ENCODE assay signal across 21 cellular contexts in the genomic region with DNA sequence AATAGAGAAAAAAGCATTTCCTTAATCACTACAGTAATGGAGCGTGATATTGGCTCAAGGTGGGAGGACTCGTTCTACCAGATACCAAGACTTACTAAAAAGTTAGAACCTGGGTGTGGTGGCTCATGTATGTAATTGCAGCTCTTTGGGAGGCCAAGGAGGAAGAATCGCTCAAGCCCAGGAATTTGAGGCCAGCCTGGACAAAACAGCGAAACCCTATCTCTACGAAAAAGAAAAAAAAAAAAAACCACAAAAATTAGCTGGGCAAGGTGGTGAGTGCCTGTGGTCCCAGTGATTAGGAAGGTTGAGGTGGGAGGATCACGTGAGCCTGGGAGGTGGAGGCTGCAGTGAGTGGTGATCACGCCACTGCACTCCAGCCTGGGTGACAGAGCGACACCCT. TPM values are rescaled to one million over a fixed set of nuclear protein-coding genes. Genes with fewer than 3 reads are reported as not detected.
A peak's percentile ranks its signal among the peaks of the same experiment; 100 is the strongest.
DNase-seq lines count a peak whose midpoint lies in the region; ATAC-seq, FAIRE-seq and TF ChIP-seq lines count a peak whose summit lies in the region.
"Had no signal": no experiment of that assay in that cellular context is flagged by ENCODE, and none has a peak within 500 bp of the region (broad histone marks: within the 10 kb centered on the region; RNA-seq: fewer than 3 reads in every experiment).

No MANE protein-coding gene starts in this region.

- H3K4me1 ChIP-seq in K562 (replicated peaks in 1 of 2; ENCODE audit: control insufficient read depth in 2 of 2, insufficient read depth in 2 of 2, low read length in 2 of 2), result peaks cover 3 to 15% of the 10 kb centered on the region in 2 experiments; a peak in 3 of 5 replicates
- H3K4me1 ChIP-seq: BE2C had no signal

- H3K27ac ChIP-seq in K562 (ENCODE audit: extremely low read depth, low read depth, low read length), result no peak overlapping the region; the same call in 1 of the 3 replicates
- H3K27ac ChIP-seq: KMS-11, SK-N-MC had no signal

- no peak overlapping the region for H3K27ac Mint-ChIP-seq in activated CD8-positive, alpha-beta T cell treated with anti-CD3 and anti-CD28 coated beads, Interleukin-2, amount 10 ng/mL, durations not matched to agents 7 days and 5 days
- H3K27ac Mint-ChIP-seq: H9 had no signal

- H2AFZ ChIP-seq in K562 (ENCODE audit: low read depth, low read length), result no peak overlapping the region; the same call in 1 of the 2 replicates

- DNase-seq in CMK (ENCODE audit: low read depth), result peak; percentile 43
- DNase-seq in KBM-7, result peak; percentile 43
- peak; percentile 34 to 80 (median 43) for DNase-seq in K562 (ENCODE audit: extremely low read depth in 1 of 4, low spot score in 3 of 4)
- DNase-seq in left colon, result no peak
- no peak for DNase-seq in NCI-H128 (lab: John Stamatoyannopoulos, UW; ENCODE audit: unreplicated experiment)
- DNase-seq in NCI-H524 (lab: John Stamatoyannopoulos, UW), result no peak
- no peak for DNase-seq in posterior cingulate gyrus
- no peak for DNase-seq in activated CD8-positive, alpha-beta T cell treated with anti-CD3 and anti-CD28 coated beads, Interleukin-2, amount 10 ng/mL, durations not matched to agents 7 days and 5 days
- DNase-seq: 8988T; BE2C; CD4-positive, alpha-beta memory T cell; DMS79; H9; NCI-H1105 treated with DMSO at 0.1 percent for 48 hours; NCI-H187 treated with DMSO at 0.1 percent for 48 hours; NCI-H2171; NCI-H446; NCI-H748 treated with DMSO at 0.1 percent for 48 hours had no signal

- no peak for TF ChIP-seq POLR2A in K562 (conservative IDR thresholded peaks at IDR 0.05)

- FAIRE-seq in K562 (lab: Jason Lieb, UNC), result peak; percentile 96
- FAIRE-seq: D721Med had no signal

- H4K20me1 ChIP-seq in K562 (replicated peaks; ENCODE audit: control insufficient read depth, insufficient read depth, low read length), result no peaks in the 10 kb centered on the region

- no peaks in the 10 kb centered on the region for H3K79me2 ChIP-seq in K562 (ENCODE audit: control insufficient read depth, insufficient read depth, low read length)

- H3K4me1 Mint-ChIP-seq in activated CD8-positive, alpha-beta T cell treated with anti-CD3 and anti-CD28 coated beads, Interleukin-2, amount 10 ng/mL, durations not matched to agents 7 days and 5 days (ENCODE audit: low read depth), result no peaks in the 10 kb centered on the region
- H3K4me1 Mint-ChIP-seq: CD4-positive, alpha-beta memory T cell had no signal

- H3K27me3 ChIP-seq in K562 (ENCODE audit: control insufficient read depth in 2 of 2, insufficient read depth in 2 of 2, low read length in 2 of 2), result no peaks in the 10 kb centered on the region
- H3K27me3 ChIP-seq: BE2C had no signal

- H3K4me3 Mint-ChIP-seq in activated CD8-positive, alpha-beta T cell treated with anti-CD3 and anti-CD28 coated beads, Interleukin-2, amount 10 ng/mL, durations not matched to agents 7 days and 5 days, result no peak overlapping the region
- H3K4me3 Mint-ChIP-seq: CD4-positive, alpha-beta memory T cell; H9 had no signal

- TF ChIP-seq EP300 in K562 (IDR thresholded peaks at IDR 0.05; ENCODE audit: low read length), result peak; percentile 74

- no peaks in the 10 kb centered on the region for H3K9me3 Mint-ChIP-seq in activated CD8-positive, alpha-beta T cell treated with anti-CD3 and anti-CD28 coated beads, Interleukin-2, amount 10 ng/mL, durations not matched to agents 7 days and 5 days (ENCODE audit: insufficient read depth)
- H3K9me3 Mint-ChIP-seq: CD4-positive, alpha-beta memory T cell had no signal

- peaks cover 17% of the 10 kb centered on the region for H3K27me3 Mint-ChIP-seq in activated CD8-positive, alpha-beta T cell treated with anti-CD3 and anti-CD28 coated beads, Interleukin-2, amount 10 ng/mL, durations not matched to agents 7 days and 5 days (ENCODE audit: low read depth)

- no peak overlapping the region for H3K4me3 ChIP-seq in K562
- H3K4me3 ChIP-seq: SK-N-MC had no signal

- intact Hi-C loops in K562 (cut with micrococcal nuclease), result no loop called here
- intact Hi-C loops in left colon (cut with DNase I, micrococcal nuclease), result no loop called here
- intact Hi-C loops in posterior cingulate gyrus (cut with DNase I), result no loop called here

- BruUV-seq in K562 (replicated peaks; lab: Mats Ljungman, UMichigan), result no TSS peak

- H3K4me2 ChIP-seq in K562 (ENCODE audit: insufficient read depth, low read length), result peak overlapping the region; percentile 10; the same call in 1 of the 2 replicates
- H3K4me2 ChIP-seq: KMS-11 had no signal

- TF ChIP-seq RAD21 in K562 (CRISPR knock-in tag; conservative IDR thresholded peaks at IDR 0.05 in 1 of 2, IDR thresholded peaks at IDR 0.05 in 1 of 2), result no peak

- peak in 2 of 3 experiments; percentile 4 to 18; a peak in 1 of 6 replicates for TF ChIP-seq CTCF in K562 (IDR thresholded peaks at IDR 0.05 in 2 of 3, conservative IDR thresholded peaks at IDR 0.05 in 1 of 3; ENCODE audit: insufficient read depth in 2 of 3, low read depth in 1 of 3, low read length in 3 of 3)

- H3K9me1 ChIP-seq in K562 (ENCODE audit: control insufficient read depth, insufficient read depth, low read length), result no peaks in the 10 kb centered on the region

- CTCF ChIA-PET in K562 (lab: Yijun Ruan, JAX; ENCODE audit: low intra/inter-chr PET ratio), result no interaction called here
- CTCF ChIA-PET in activated CD8-positive, alpha-beta T cell treated with anti-CD3 and anti-CD28 coated beads, Interleukin-2, amount 10 ng/mL, durations not matched to agents 7 days and 5 days (lab: Charles Lee), result no interaction called here

- 4% methylated on average over 6 of the region's 8 CpGs for WGBS in K562 (ENCODE audit: insufficient coverage, low coverage, missing lambda C conversion rate)

- in situ Hi-C loops in KBM-7 (cut with MboI; ENCODE audit: low pct_unique_long_range_greater_than_20kb, low sequenced_read_pairs) (no loop called here), K562 (cut with MboI) (no loop called here)

- ATAC-seq in K562 (peak; percentile 91), left colon (peak; percentile 52)
- no peak for ATAC-seq in activated CD8-positive, alpha-beta T cell treated with anti-CD3 and anti-CD28 coated beads, Interleukin-2, amount 10 ng/mL, durations not matched to agents 7 days and 5 days

- POLR2A ChIA-PET in K562 (lab: Yijun Ruan, JAX), result interaction anchor here (1.0 to 1.2 kb wide), 4 partner anchors 8 to 23 kb away, joined by 3 to 4 read pairs (median 4); no protein-coding TSS in a partner anchor
- POLR2A ChIA-PET in activated CD8-positive, alpha-beta T cell treated with anti-CD3 and anti-CD28 coated beads, Interleukin-2, amount 10 ng/mL, durations not matched to agents 7 days and 5 days (lab: Charles Lee), result no interaction called here

- H3K9ac ChIP-seq in K562 (ENCODE audit: insufficient read depth in 1 of 2, low read depth in 2 of 2, low read length in 2 of 2), result no peak overlapping the region
- H3K9ac ChIP-seq: KMS-11 had no signal

- H3K36me3 Mint-ChIP-seq in activated CD8-positive, alpha-beta T cell treated with anti-CD3 and anti-CD28 coated beads, Interleukin-2, amount 10 ng/mL, durations not matched to agents 7 days and 5 days (ENCODE audit: low read depth), result no peaks in the 10 kb centered on the region
- H3K36me3 Mint-ChIP-seq: CD4-positive, alpha-beta memory T cell had no signal

- H3K9me3 ChIP-seq in K562 (replicated peaks; ENCODE audit: control insufficient read depth, insufficient read depth, low read depth, low read length), result no peaks in the 10 kb centered on the region
- H3K9me3 ChIP-seq: BE2C had no signal

- no peaks in the 10 kb centered on the region for H3K36me3 ChIP-seq in K562 (ENCODE audit: control insufficient read depth, insufficient read depth, low read length)
- H3K36me3 ChIP-seq: BE2C had no signal

RNA-seq across cellular contexts. Expression of a gene that starts 24.0 kb away (rescaled TPM):
- 38.2 and 41.0 TPM in 2 replicates for total RNA-seq in K562 (2011; cell fraction: chromatin; rRNA removed; ENCODE audit: low replicate concordance)
- 31.8 and 33.4 TPM in 2 replicates for total RNA-seq in K562 (2011; cell fraction: nucleolus; rRNA removed)
- 36.1 and 38.3 TPM in 2 replicates for total RNA-seq in K562 (2011; cell fraction: nucleoplasm; rRNA removed)
- total RNA-seq in K562 (2014; rRNA removed), result 5.7 and 6.7 TPM in 2 replicates
- total RNA-seq in K562 (2014; rRNA removed; fragmentation: Illumina TruSeq; extraction: Trizol), result 7.6 and 8.5 TPM in 2 replicates
- 8.5 and 9.1 TPM in 2 replicates for total RNA-seq in K562 (2015; rRNA removed; fragmentation: Illumina TruSeq; extraction: Trizol)
- 10.3 and 11.8 TPM in 2 replicates for total RNA-seq in K562 (2021)
- polyA plus RNA-seq in K562 (2011; rRNA removed), result 16.5 and 26.3 TPM in 2 replicates
- 12.0 and 24.0 TPM in 2 replicates for polyA plus RNA-seq in K562 (2011; cell fraction: cytosol; rRNA removed)
- polyA plus RNA-seq in K562 (2011; cell fraction: nucleus; rRNA removed), result 14.1 and 23.7 TPM in 2 replicates
- 9.1 and 9.8 TPM in 2 replicates for polyA plus RNA-seq in K562 (2012)
- polyA plus RNA-seq in K562 (2014; fragmentation: Illumina TruSeq; extraction: Trizol), result 10.2 and 10.6 TPM in 2 replicates
- polyA plus RNA-seq in K562 (2014; fragmentation: Nextera tagmentation; extraction: Ambion mirVana), result 1 to 10 TPM in 1 of 2 experiments, under 1 TPM in 1; 0.69 to 1.6 TPM
- polyA plus RNA-seq in K562 (2014; rRNA removed), result 6.3 and 7.5 TPM in 2 replicates
- 52.2 and 72.7 TPM in 2 replicates for polyA minus RNA-seq in K562 (2011; rRNA and poly(A)+ RNA removed)
- polyA minus RNA-seq in K562 (2011; cell fraction: cytosol; rRNA and poly(A)+ RNA removed), result 17.0 and 23.7 TPM in 2 replicates
- 12.8 and 43.2 TPM in 2 replicates for polyA minus RNA-seq in K562 (2011; cell fraction: nucleus; rRNA and poly(A)+ RNA removed)
- total RNA-seq in left colon, result 10 to 100 TPM; 22.6 to 23.1 TPM
- total RNA-seq in activated CD8-positive, alpha-beta T cell treated with anti-CD3 and anti-CD28 coated beads, Interleukin-2, amount 10 ng/mL, durations not matched to agents 7 days and 5 days, result 1 to 10 TPM; 8.1 to 8.5 TPM

RNA-seq across cellular contexts. Expression of a gene that starts 39.3 kb away (rescaled TPM):
- total RNA-seq in K562 (2011; cell fraction: chromatin; rRNA removed; ENCODE audit: low replicate concordance), result 17.2 and 19.7 TPM in 2 replicates
- 7.3 and 8.0 TPM in 2 replicates for total RNA-seq in K562 (2011; cell fraction: nucleolus; rRNA removed)
- 9.3 and 9.8 TPM in 2 replicates for total RNA-seq in K562 (2011; cell fraction: nucleoplasm; rRNA removed)
- total RNA-seq in K562 (2014; rRNA removed) (1.3 and 1.5 TPM in 2 replicates), K562 (2014; rRNA removed; fragmentation: Illumina TruSeq; extraction: Trizol) (2.1 and 2.6 TPM in 2 replicates), K562 (2015; rRNA removed; fragmentation: Illumina TruSeq; extraction: Trizol) (2.2 and 2.3 TPM in 2 replicates), K562 (2021) (2.5 and 2.9 TPM in 2 replicates), left colon (1 to 10 TPM; 1.6 to 5.1 TPM)
- polyA plus RNA-seq in K562 (2011; rRNA removed) (2.7 and 4.1 TPM in 2 replicates), K562 (2014; fragmentation: Illumina TruSeq; extraction: Trizol) (1.9 and 2.2 TPM in 2 replicates), K562 (2014; fragmentation: Nextera tagmentation; extraction: Ambion mirVana) (under 1 TPM; 0.42 to 0.49 TPM), K562 (2014; rRNA removed) (1.7 and 1.8 TPM in 2 replicates)
- 1.3 and 2.9 TPM in 2 replicates for polyA plus RNA-seq in K562 (2011; cell fraction: cytosol; rRNA removed)
- polyA plus RNA-seq in K562 (2011; cell fraction: nucleus; rRNA removed), result 5.8 and 9.1 TPM in 2 replicates
- polyA plus RNA-seq in K562 (2012), result 1.8 and 2.8 TPM in 2 replicates
- polyA minus RNA-seq in K562 (2011; rRNA and poly(A)+ RNA removed), result 4.9 and 8.1 TPM in 2 replicates
- 1.9 and 4.6 TPM in 2 replicates for polyA minus RNA-seq in K562 (2011; cell fraction: cytosol; rRNA and poly(A)+ RNA removed)
- polyA minus RNA-seq in K562 (2011; cell fraction: nucleus; rRNA and poly(A)+ RNA removed), result 3.9 and 8.2 TPM in 2 replicates
- 1 to 10 TPM; 3.4 to 3.5 TPM for total RNA-seq in activated CD8-positive, alpha-beta T cell treated with anti-CD3 and anti-CD28 coated beads, Interleukin-2, amount 10 ng/mL, durations not matched to agents 7 days and 5 days

Comparison
In these comparisons a context has a peak if more than half of its experiments do, and no peak if none do; other contexts are left out.
1. DNase-seq: peak in CMK (single experiment), KBM-7 (single experiment) and K562 (4 of 4); none in left colon (0 of 2), NCI-H128 (single experiment), NCI-H524 (0 of 2), posterior cingulate gyrus (0 of 10) and activated CD8-positive, alpha-beta T cell treated with anti-CD3 and anti-CD28 coated beads, Interleukin-2, amount 10 ng/mL, durations not matched to agents 7 days and 5 days (single experiment).